Comparison of ENCODE assay signal across 8 cellular contexts in the genomic region with DNA sequence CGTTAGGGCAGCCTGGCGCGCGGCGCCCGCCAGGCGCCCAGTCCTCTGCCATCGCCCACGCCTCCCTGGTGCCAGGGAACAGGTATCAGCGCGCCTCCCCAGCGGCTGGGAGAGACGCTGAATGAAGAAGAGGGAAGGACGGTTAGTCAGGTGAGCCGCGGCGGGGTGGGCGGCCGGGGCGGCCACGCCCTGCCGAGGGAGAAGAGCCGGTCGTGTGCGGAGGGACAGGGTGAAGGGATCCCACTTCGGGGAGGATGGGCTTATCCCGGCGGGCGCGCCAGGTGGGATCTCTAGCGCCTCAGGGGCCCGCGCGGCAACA. TPM values are rescaled to one million over a fixed set of nuclear protein-coding genes. Genes with fewer than 3 reads are reported as not detected.
DNase-seq lines count a peak whose midpoint lies in the region; ATAC-seq and TF ChIP-seq lines count a peak whose summit lies in the region.

No MANE protein-coding gene starts in this region.

- peaks cover 27% of the 10 kb centered on the region for H4K20me1 ChIP-seq in PC-3 (ENCODE audit: low read length)

- DNase-seq in PC-3, result no peak
- no peak for DNase-seq in epithelial cell of proximal tubule (ENCODE audit: low read depth)
- DNase-seq in SKM-1 (lab: John Stamatoyannopoulos, UW; ENCODE audit: unreplicated experiment), result no peak
- DNase-seq in retina, result no peak
- DNase-seq in amniotic stem cell (lab: John Stamatoyannopoulos, UW), result no peak

- no peaks in the 10 kb centered on the region for H3K9me2 ChIP-seq in PC-3 (replicated peaks; ENCODE audit: low read length)

- POLR2A ChIA-PET in PC-3 (lab: Charles Lee; ENCODE audit: unreplicated experiment), result interaction anchor here (0.5 to 1.1 kb wide), 7 partner anchors 20 to 574 kb away, joined by 3 to 7 read pairs (median 3); no protein-coding TSS in a partner anchor

- H2AFZ ChIP-seq in PC-3 (ENCODE audit: low read length), result peak overlapping the region; percentile 79

- H3K79me2 ChIP-seq in PC-3 (ENCODE audit: low read length), result peaks cover 42% of the 10 kb centered on the region

- H3K36me3 ChIP-seq in PC-3 (ENCODE audit: low read depth, low read length) (0 out of 2 replicates have a peak, but pooled peaks cover 3% of the 10 kb centered on the region), rectal smooth muscle tissue (ENCODE audit: control insufficient read depth, insufficient read depth, low read length) (no peaks in the 10 kb centered on the region)

- H3K4me3 ChIP-seq in PC-3 (ENCODE audit: low read length) (peak overlapping the region; percentile 92), epithelial cell of proximal tubule (ENCODE audit: low read depth, low read length) (peak overlapping the region; percentile 87), rectal smooth muscle tissue (ENCODE audit: low read length) (peak overlapping the region; percentile 75)

- peak; percentile 3; the same call in 1 of the 2 replicates for TF ChIP-seq CTCF in PC-3 (conservative IDR thresholded peaks at IDR 0.05; ENCODE audit: low read depth, low read length)
- TF ChIP-seq CTCF in epithelial cell of proximal tubule (conservative IDR thresholded peaks at IDR 0.05; ENCODE audit: low read depth, low read length), result no peak

- intact Hi-C loops in PC-3 (cut with micrococcal nuclease), result loop anchor here (1.0 to 5.0 kb wide), 9 partner anchors 23 to 510 kb away; no protein-coding TSS in a partner anchor

- H3K9ac ChIP-seq in PC-3 (ENCODE audit: low read length) (peak overlapping the region; percentile 86), rectal smooth muscle tissue (ENCODE audit: low read length) (peak overlapping the region; percentile 82)

- no peaks in the 10 kb centered on the region for H3F3A ChIP-seq in PC-3 (ENCODE audit: low read length, unreplicated experiment)

- CTCF ChIA-PET in PC-3 (lab: Charles Lee), result interaction anchor here (0.5 to 2.4 kb wide), 16 partner anchors 20 to 511 kb away, joined by 3 to 15 read pairs (median 4); no protein-coding TSS in a partner anchor

- ATAC-seq in GM18519 (IDR thresholded peaks at IDR 0.05; ENCODE audit: low FRiP score, unreplicated experiment), result peak; percentile 23
- ATAC-seq in PC-3, result peak; percentile 6
- no peak for ATAC-seq in HG02588 (IDR thresholded peaks at IDR 0.05; ENCODE audit: unreplicated experiment)

- BruUV-seq in PC-3 (replicated peaks; lab: Mats Ljungman, UMichigan), result no TSS peak

- no peaks in the 10 kb centered on the region for H3K9me3 ChIP-seq in PC-3 (ENCODE audit: low read length)

- H3K27me3 ChIP-seq in PC-3 (ENCODE audit: low read length) (no peaks in the 10 kb centered on the region), rectal smooth muscle tissue (ENCODE audit: control insufficient read depth, insufficient read depth, low read length) (no peaks in the 10 kb centered on the region)

- H3K4me1 ChIP-seq in PC-3 (ENCODE audit: insufficient read depth, low read length), result peaks cover 32% of the 10 kb centered on the region
- H3K4me1 ChIP-seq in rectal smooth muscle tissue (ENCODE audit: control insufficient read depth, insufficient read depth, low read length), result peaks cover 5% of the 10 kb centered on the region

- H3K27ac ChIP-seq in PC-3 (ENCODE audit: low read length) (peak overlapping the region; percentile 71), rectal smooth muscle tissue (ENCODE audit: low read depth, low read length) (peak overlapping the region; percentile 86)

- peak overlapping the region; percentile 84 for H3K4me2 ChIP-seq in PC-3 (ENCODE audit: low read length)

RNA-seq across cellular contexts. Expression of gene ARL4A, which starts 0.6 kb away (rescaled TPM):
- total RNA-seq in PC-3 (2014; rRNA removed) (23.7 and 25.1 TPM in 2 replicates), epithelial cell of proximal tubule (22.1 and 35.6 TPM in 2 replicates)
